Comparison of ENCODE assay signal across 8 cellular contexts in the genomic region with DNA sequence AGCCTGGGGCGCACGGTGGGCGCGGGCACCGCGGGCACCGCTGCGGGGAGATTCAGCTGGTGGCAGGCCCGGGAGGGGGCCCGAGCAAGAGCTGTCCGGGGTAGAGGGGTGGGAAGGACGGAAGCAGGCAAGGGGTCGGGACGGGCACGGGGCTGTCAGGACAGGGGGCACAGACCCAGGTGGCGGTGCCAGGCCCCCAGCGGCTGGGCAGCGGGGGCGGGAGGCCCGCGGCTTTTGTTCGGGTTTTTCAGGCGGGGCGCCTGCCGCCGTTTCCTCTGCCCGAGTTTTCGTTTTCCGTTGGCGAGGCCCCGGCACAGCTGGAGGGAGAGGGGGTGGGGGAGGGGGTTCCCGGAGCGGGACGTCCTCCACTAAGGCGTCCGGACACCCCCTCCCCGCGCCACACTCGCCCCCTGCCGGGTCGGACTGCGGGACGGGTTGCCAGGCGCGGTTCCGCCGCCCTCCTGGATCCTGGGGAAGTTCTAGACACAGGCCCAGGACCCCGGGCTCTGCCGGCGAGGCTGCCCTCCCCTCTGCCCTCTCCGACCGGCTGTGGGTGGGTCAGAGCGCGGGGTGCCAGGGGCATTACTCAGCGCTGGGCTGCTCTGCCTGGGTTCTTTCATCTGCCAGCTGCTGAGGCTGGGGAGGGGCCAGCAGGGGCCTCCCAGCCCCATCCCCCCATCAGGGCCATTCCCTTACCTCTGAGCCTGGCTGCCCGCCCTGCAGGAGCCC. TPM values are rescaled to one million over a fixed set of nuclear protein-coding genes. Genes with fewer than 3 reads are reported as not detected.
DNase-seq lines count a peak whose midpoint lies in the region; ATAC-seq and TF ChIP-seq lines count a peak whose summit lies in the region.

No MANE protein-coding gene starts in this region.

- H3K4me3 ChIP-seq in RWPE2 (ENCODE audit: severe bottlenecking) (peak overlapping the region; percentile 99), endodermal cell (ENCODE audit: low read length) (peak overlapping the region; percentile 72), suprapubic skin (peak overlapping the region; percentile 76)

- H3K9ac ChIP-seq in endodermal cell (ENCODE audit: extremely low read depth, low read length, poor library complexity, severe bottlenecking) = no peak overlapping the region

- DNase-seq in RWPE2 (ENCODE audit: low spot score) = no peak
- DNase-seq in endodermal cell = peak; percentile 86
- DNase-seq in medulla oblongata (ENCODE audit: extremely low spot score) = peak; percentile 81
- DNase-seq in suprapubic skin (ENCODE audit: low spot score in 2 of 2) = no peak
- no peak for DNase-seq in NCI-H187 (lab: John Stamatoyannopoulos, UW)

- H3K36me3 ChIP-seq in RWPE2 (ENCODE audit: low read depth) (no peaks in the 10 kb centered on the region), endodermal cell (ENCODE audit: control insufficient read depth, insufficient read depth, low read length) (no peaks in the 10 kb centered on the region), suprapubic skin (no peaks in the 10 kb centered on the region)

- TF ChIP-seq POLR2A in suprapubic skin (IDR thresholded peaks at IDR 0.05) = no peak
- TF ChIP-seq POLR2A in GM18505 (IDR thresholded peaks at IDR 0.05; ENCODE audit: borderline replicate concordance, extremely low read depth, insufficient read depth, insufficient read length) = no peak

- peaks cover 46% of the 10 kb centered on the region for H3K27me3 Mint-ChIP-seq in endodermal cell (ENCODE audit: insufficient read depth)

- peak overlapping the region; percentile 57 for H3K4me3 Mint-ChIP-seq in endodermal cell

- no peak for TF ChIP-seq EP300 in suprapubic skin (IDR thresholded peaks at IDR 0.05)

- TF ChIP-seq CTCF in RWPE2 (IDR thresholded peaks at IDR 0.05; ENCODE audit: poor library complexity, severe bottlenecking) (no peak), endodermal cell (conservative IDR thresholded peaks at IDR 0.05) (no peak), suprapubic skin (IDR thresholded peaks at IDR 0.05) (no peak)

- WGBS in endodermal cell (ENCODE audit: insufficient coverage in 1 of 2, insufficient read length in 1 of 2), 2 experiments = 7 to 8% methylated on average over 19 to 55 of the region's 56 CpGs
- WGBS in suprapubic skin = 4% methylated on average over 9 of the region's 56 CpGs

- H3K27ac Mint-ChIP-seq in endodermal cell = no peak overlapping the region

- H3K27me3 ChIP-seq in RWPE2 (ENCODE audit: insufficient read depth, poor library complexity, severe bottlenecking) = no peaks in the 10 kb centered on the region
- peaks cover 26% of the 10 kb centered on the region for H3K27me3 ChIP-seq in endodermal cell (ENCODE audit: control insufficient read depth, insufficient read depth, low read length, poor library complexity, severe bottlenecking)
- no peaks in the 10 kb centered on the region for H3K27me3 ChIP-seq in suprapubic skin

- H3K9me3 ChIP-seq in RWPE2 (ENCODE audit: severe bottlenecking) (no peaks in the 10 kb centered on the region), endodermal cell (ENCODE audit: control insufficient read depth, low read length) (no peaks in the 10 kb centered on the region), suprapubic skin (no peaks in the 10 kb centered on the region)

- no peaks in the 10 kb centered on the region for H3K9me3 Mint-ChIP-seq in endodermal cell

- H3K27ac ChIP-seq in RWPE2 (ENCODE audit: poor library complexity, severe bottlenecking) = peak overlapping the region; percentile 73
- no peak overlapping the region for H3K27ac ChIP-seq in endodermal cell (ENCODE audit: low read depth, low read length)
- peak overlapping the region; percentile 84 for H3K27ac ChIP-seq in suprapubic skin

- ATAC-seq in GM21723 (IDR thresholded peaks at IDR 0.05; ENCODE audit: unreplicated experiment) (peak; percentile 42), RWPE2 (ENCODE audit: low read depth) (peak; percentile 88), GM18505 (IDR thresholded peaks at IDR 0.05; ENCODE audit: unreplicated experiment) (no peak), GM19395 (IDR thresholded peaks at IDR 0.05; ENCODE audit: unreplicated experiment) (no peak)

- H3K4me1 Mint-ChIP-seq in endodermal cell = peaks cover 7% of the 10 kb centered on the region

- H3K36me3 Mint-ChIP-seq in endodermal cell (ENCODE audit: low read depth) = no peaks in the 10 kb centered on the region

- H3K4me1 ChIP-seq in RWPE2 (ENCODE audit: insufficient read depth, poor library complexity, severe bottlenecking) = peaks cover 4% of the 10 kb centered on the region
- H3K4me1 ChIP-seq in endodermal cell (ENCODE audit: control insufficient read depth, insufficient read depth, low read length) = no peaks in the 10 kb centered on the region
- H3K4me1 ChIP-seq in suprapubic skin = peaks cover 35% of the 10 kb centered on the region

RNA-seq across cellular contexts. Expression of gene ARHGAP23, which starts 0.5 kb away (rescaled TPM):
- total RNA-seq in endodermal cell (10 to 100 TPM in 1 of 2 donors, 1 to 10 TPM in 1; 9.4 to 18.0 TPM), suprapubic skin (100 to 1,000 TPM in 3 of 4 donors, 10 to 100 TPM in 1; 94.8 to 149 (median 121) TPM)
- 22.0 TPM for polyA plus RNA-seq in endodermal cell (2013, experiment 1 of 2)
- polyA plus RNA-seq in endodermal cell (2013, experiment 2 of 2) = 12.8 TPM

Comparison
In these comparisons a context has a peak if more than half of its experiments do, and no peak if none do; other contexts are left out.
1. ATAC-seq: peak in GM21723 (single experiment) and RWPE2 (single experiment); none in GM18505 (single experiment) and GM19395 (single experiment).
2. DNase-seq: peak in endodermal cell (single experiment) and medulla oblongata (single experiment); none in RWPE2 (single experiment), suprapubic skin (0 of 2) and NCI-H187 (0 of 2).
3. RNA of gene ARHGAP23, which starts 0.5 kb away (total RNA-seq): 94.8 to 149 TPM in suprapubic skin; 9.4 to 18.0 TPM in endodermal cell; every median in the first group is over 4 times any median in the second.
4. Peak in every context shown above with its lines, with median percentiles within 50 percentile points of each other: H3K4me3 ChIP-seq.